Comparison of ENCODE assay signal across 20 cellular contexts in the genomic region with DNA sequence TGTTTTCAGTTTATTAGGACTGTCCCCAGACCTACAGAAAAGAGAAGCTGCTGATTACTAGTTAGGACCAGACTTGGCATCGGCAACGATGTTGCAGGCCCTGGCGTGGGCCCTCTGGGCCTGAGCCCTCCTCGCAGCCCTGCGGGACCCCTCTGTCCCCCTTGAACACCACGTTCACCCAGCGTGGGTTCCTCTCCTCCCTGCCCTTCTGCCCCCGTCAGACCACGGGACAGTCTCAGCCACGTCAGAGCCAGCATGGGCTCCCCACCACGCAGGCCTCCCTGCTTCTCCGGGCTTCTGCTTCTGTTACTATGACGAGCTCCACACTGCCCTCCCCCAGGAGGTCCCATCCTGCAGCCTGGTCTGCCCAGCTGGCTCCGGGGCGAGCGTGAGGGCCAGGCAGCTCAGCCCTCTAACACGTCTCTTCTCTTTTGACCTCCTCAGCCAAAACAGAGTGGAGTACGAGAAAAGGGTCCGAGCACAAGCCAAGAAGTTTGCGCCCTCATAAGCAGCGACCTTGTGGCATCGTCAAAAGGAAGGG. TPM values are rescaled to one million over a fixed set of nuclear protein-coding genes. Genes with fewer than 3 reads are reported as not detected.
DNase-seq lines count a peak whose midpoint lies in the region; ATAC-seq, FAIRE-seq and TF ChIP-seq lines count a peak whose summit lies in the region.
"Had no signal": no experiment of that assay in that cellular context is flagged by ENCODE, and none has a peak within 500 bp of the region (broad histone marks: within the 10 kb centered on the region; RNA-seq: fewer than 3 reads in every experiment).

No MANE protein-coding gene starts in this region.

- 86% methylated on average over 20 of the region's 22 CpGs for WGBS in GM12878 (ENCODE audit: insufficient coverage, insufficient replicate concordance, low lambda C conversion rate, missing lambda C conversion rate)

- no peak overlapping the region for H3K4me3 Mint-ChIP-seq in activated naive CD8-positive, alpha-beta T cell treated with anti-CD3 and anti-CD28 coated beads for 36 hours
- no peak overlapping the region for H3K4me3 Mint-ChIP-seq in activated naive CD8-positive, alpha-beta T cell treated with anti-CD3 and anti-CD28 coated beads, Interleukin-2, amount 50 U/mL, for 24 hours
- H3K4me3 Mint-ChIP-seq: CD4-positive, alpha-beta memory T cell had no signal

- SMC1A ChIA-PET in GM12878 (lab: Charles Lee; ENCODE audit: uncharacterized antibody, unreplicated experiment): no interaction called here

- H3K4me3 ChIP-seq in GM12878 (no peak overlapping the region), foreskin fibroblast (ENCODE audit: low read depth in 1 of 2, low read length in 2 of 2) (no peak overlapping the region)
- H3K4me3 ChIP-seq: HAP-1 had no signal

- no peak for DNase-seq in activated naive CD8-positive, alpha-beta T cell treated with anti-CD3 and anti-CD28 coated beads for 36 hours
- DNase-seq in activated naive CD8-positive, alpha-beta T cell treated with anti-CD3 and anti-CD28 coated beads, Interleukin-2, amount 50 U/mL, for 24 hours: no peak
- DNase-seq in GM12878 (ENCODE audit: low read depth, low spot score) (no peak), ureter (ENCODE audit: low spot score) (no peak), foreskin fibroblast (no peak)
- DNase-seq: BE2C; Calu3; CD4-positive, alpha-beta memory T cell; DMS53; NCI-H1930; NCI-H2171; NCI-H446; NCI-H69; NK-92 treated with Interleukin-12 subunit alpha and Interleukin-12 subunit beta, amount 100 ng/mL, for 24 hours; SIG-M5 had no signal

- POLR2A ChIA-PET in GM12878 (lab: Charles Lee): no interaction called here

- FAIRE-seq in GM12878 (lab: Jason Lieb, UNC): no peak

- TF ChIP-seq RAD21 in GM12878 (IDR thresholded peaks at IDR 0.05; ENCODE audit: insufficient read depth, low read depth, low read length): no peak

- peaks cover 14% of the 10 kb centered on the region for H3K36me3 Mint-ChIP-seq in activated naive CD8-positive, alpha-beta T cell treated with anti-CD3 and anti-CD28 coated beads for 36 hours
- H3K36me3 Mint-ChIP-seq in activated naive CD8-positive, alpha-beta T cell treated with anti-CD3 and anti-CD28 coated beads, Interleukin-2, amount 50 U/mL, for 24 hours (ENCODE audit: low read depth): peaks cover 8% of the 10 kb centered on the region

- H3K9me3 Mint-ChIP-seq in activated naive CD8-positive, alpha-beta T cell treated with anti-CD3 and anti-CD28 coated beads for 36 hours: no peaks in the 10 kb centered on the region
- H3K9me3 Mint-ChIP-seq in activated naive CD8-positive, alpha-beta T cell treated with anti-CD3 and anti-CD28 coated beads, Interleukin-2, amount 50 U/mL, for 24 hours: no peaks in the 10 kb centered on the region

- no peaks in the 10 kb centered on the region for H3K79me2 ChIP-seq in GM12878 (ENCODE audit: control insufficient read depth, insufficient read depth, low read length)

- no peak overlapping the region for H3K27ac ChIP-seq in GM12878 (ENCODE audit: control insufficient read depth, insufficient read depth)
- H3K27ac ChIP-seq in layer of hippocampus (ENCODE audit: low read depth, low read length): peak overlapping the region; percentile 77
- peak overlapping the region; percentile 89 for H3K27ac ChIP-seq in temporal lobe (ENCODE audit: low read depth, low read length)
- H3K27ac ChIP-seq: 22Rv1 had no signal

- no peak for TF ChIP-seq EP300 in GM12878 (IDR thresholded peaks at IDR 0.05; ENCODE audit: borderline replicate concordance in 1 of 2, control insufficient read depth in 1 of 2, low read depth in 2 of 2, low read length in 2 of 2)

- peak; percentile 47; the same call in 1 of the 2 replicates for TF ChIP-seq POLR2A in GM12878 (IDR thresholded peaks at IDR 0.05; ENCODE audit: low read depth, low read length)

- H3K9ac ChIP-seq in GM12878 (ENCODE audit: control insufficient read depth, insufficient read depth, low read length): no peak overlapping the region

- TF ChIP-seq CTCF in GM12878 (IDR thresholded peaks at IDR 0.05 in 2 of 3, conservative IDR thresholded peaks at IDR 0.05 in 1 of 3; ENCODE audit: control insufficient read depth in 2 of 3, extremely low read depth in 1 of 3, insufficient read depth in 1 of 3, low read depth in 3 of 3, low read length in 3 of 3): no peak
- no peak for TF ChIP-seq CTCF in foreskin fibroblast (IDR thresholded peaks at IDR 0.05; ENCODE audit: low read depth, low read length)

- CTCF ChIA-PET in GM12878 (lab: Yijun Ruan, JAX): no interaction called here

- no TSS peak for BruUV-seq in GM12878 (replicated peaks; lab: Mats Ljungman, UMichigan)

- no peak overlapping the region for H2AFZ ChIP-seq in GM12878 (ENCODE audit: control insufficient read depth, low read depth, low read length)

- H4K20me1 ChIP-seq in GM12878 (ENCODE audit: control insufficient read depth, insufficient read depth): 0 out of 2 replicates have a peak, but pooled peaks cover 2% of the 10 kb centered on the region

- H3K4me2 ChIP-seq in GM12878 (ENCODE audit: control insufficient read depth, insufficient read depth): no peak overlapping the region

- H3K27ac Mint-ChIP-seq in activated naive CD8-positive, alpha-beta T cell treated with anti-CD3 and anti-CD28 coated beads for 36 hours: peak overlapping the region; percentile 31
- H3K27ac Mint-ChIP-seq in activated naive CD8-positive, alpha-beta T cell treated with anti-CD3 and anti-CD28 coated beads, Interleukin-2, amount 50 U/mL, for 24 hours: no peak overlapping the region
- H3K27ac Mint-ChIP-seq: CD4-positive, alpha-beta memory T cell had no signal

- intact Hi-C loops in GM12878 (cut with micrococcal nuclease; ENCODE audit: unreplicated experiment): no loop called here

- peaks cover 3% of the 10 kb centered on the region; the same call in 1 of the 2 replicates for H3K4me1 ChIP-seq in GM12878 (ENCODE audit: control insufficient read depth, insufficient read depth, low read length)
- H3K4me1 ChIP-seq: BE2C, HAP-1 had no signal

- no peak for ATAC-seq in activated naive CD8-positive, alpha-beta T cell treated with anti-CD3 and anti-CD28 coated beads, Interleukin-2, amount 50 U/mL, for 24 hours
- no peak for ATAC-seq in GM12878
- ATAC-seq in HG02588 (IDR thresholded peaks at IDR 0.05; ENCODE audit: unreplicated experiment): no peak

- RAD21 ChIA-PET in GM12878 (lab: Charles Lee; ENCODE audit: unreplicated experiment): no interaction called here

- H3K9me3 ChIP-seq in GM12878 (replicated peaks; ENCODE audit: control insufficient read depth, insufficient read depth, low read length): no peaks in the 10 kb centered on the region
- H3K9me3 ChIP-seq: BE2C, HAP-1 had no signal

- H3K27me3 Mint-ChIP-seq in activated naive CD8-positive, alpha-beta T cell treated with anti-CD3 and anti-CD28 coated beads for 36 hours: no peaks in the 10 kb centered on the region
- H3K27me3 Mint-ChIP-seq in activated naive CD8-positive, alpha-beta T cell treated with anti-CD3 and anti-CD28 coated beads, Interleukin-2, amount 50 U/mL, for 24 hours: no peaks in the 10 kb centered on the region
- H3K27me3 Mint-ChIP-seq: CD4-positive, alpha-beta memory T cell had no signal

- no peaks in the 10 kb centered on the region for H3K27me3 ChIP-seq in GM12878 (replicated peaks in 1 of 2; ENCODE audit: control insufficient read depth in 2 of 2, insufficient read depth in 2 of 2, low read length in 1 of 2)
- no peaks in the 10 kb centered on the region for H3K27me3 ChIP-seq in layer of hippocampus (ENCODE audit: control insufficient read depth, insufficient read depth, low read length)
- H3K27me3 ChIP-seq: BE2C had no signal

- no peaks in the 10 kb centered on the region for H3K4me1 Mint-ChIP-seq in activated naive CD8-positive, alpha-beta T cell treated with anti-CD3 and anti-CD28 coated beads for 36 hours
- no peaks in the 10 kb centered on the region for H3K4me1 Mint-ChIP-seq in activated naive CD8-positive, alpha-beta T cell treated with anti-CD3 and anti-CD28 coated beads, Interleukin-2, amount 50 U/mL, for 24 hours

- H3K36me3 ChIP-seq in GM12878 (ENCODE audit: control insufficient read depth in 2 of 2, insufficient read depth in 2 of 2, low read length in 1 of 2): peaks cover 8 to 28% of the 10 kb centered on the region in 2 experiments; a peak in 3 of 4 replicates

- in situ Hi-C loops in GM12878 (cut with MboI): no loop called here

RNA-seq across cellular contexts. Expression of gene BAIAP3, which starts 9.1 kb away (rescaled TPM):
- under 1 TPM; 0.12 to 0.46 TPM for total RNA-seq in activated naive CD8-positive, alpha-beta T cell treated with anti-CD3 and anti-CD28 coated beads for 36 hours
- 0.37 and 0.44 TPM in 2 replicates for total RNA-seq in GM12878 (2013; cell fraction: nucleolus; rRNA removed)
- total RNA-seq in GM12878 (2014; rRNA removed): 0.17 TPM in 1 of 2 replicates, not detected in the other
- total RNA-seq in GM12878 (2014; rRNA removed; fragmentation: Illumina TruSeq; extraction: Trizol): not detected in 2 replicates
- total RNA-seq in GM12878 (2021): 0.56 and 0.58 TPM in 2 replicates
- 0.35 TPM for polyA plus RNA-seq in GM12878 (2011; ENCODE audit: low read depth)
- 0.03 and 0.16 TPM in 2 replicates for polyA plus RNA-seq in GM12878 (2011; rRNA removed)
- 0.03 and 0.15 TPM in 2 replicates for polyA plus RNA-seq in GM12878 (2011; cell fraction: cytosol; rRNA removed)
- 0.99 and 1.3 TPM in 2 replicates for polyA plus RNA-seq in GM12878 (2011; cell fraction: nucleus; rRNA removed)
- polyA plus RNA-seq in GM12878 (2012): 0.70 and 1.6 TPM in 2 replicates
- polyA plus RNA-seq in GM12878 (2014; fragmentation: Illumina TruSeq; extraction: Trizol): 0.03 TPM in 1 of 2 replicates, not detected in the other
- not detected for polyA plus RNA-seq in GM12878 (2014; fragmentation: Nextera tagmentation; extraction: Ambion mirVana)
- 0.56 TPM in 2 replicates for polyA plus RNA-seq in GM12878 (2014; rRNA removed)
- under 1 TPM; 0.14 to 0.31 TPM for polyA plus RNA-seq in GM12878 (2016; fragmentation: Nextera tagmentation; extraction: Ambion mirVana)
- not detected in 2 replicates for polyA minus RNA-seq in GM12878 (2011; rRNA and poly(A)+ RNA removed)
- polyA minus RNA-seq in GM12878 (2011; cell fraction: cytosol; rRNA and poly(A)+ RNA removed): not detected in 2 replicates
- 0.19 and 0.48 TPM in 2 replicates for polyA minus RNA-seq in GM12878 (2011; cell fraction: nucleus; rRNA and poly(A)+ RNA removed)
- 10.3 TPM for total RNA-seq in temporal lobe
- total RNA-seq in ureter: 3.9 TPM

RNA-seq across cellular contexts. Expression of gene UBE2I, which starts 14.9 kb away (rescaled TPM):
- total RNA-seq in activated naive CD8-positive, alpha-beta T cell treated with anti-CD3 and anti-CD28 coated beads for 36 hours: 100 to 1,000 TPM; 280 to 282 TPM
- total RNA-seq in GM12878 (2013; cell fraction: nucleolus; rRNA removed): 139 and 148 TPM in 2 replicates
- 65.2 and 69.3 TPM in 2 replicates for total RNA-seq in GM12878 (2014; rRNA removed)
- 92.2 and 104 TPM in 2 replicates for total RNA-seq in GM12878 (2014; rRNA removed; fragmentation: Illumina TruSeq; extraction: Trizol)
- 180 and 210 TPM in 2 replicates for total RNA-seq in GM12878 (2021)
- polyA plus RNA-seq in GM12878 (2011; ENCODE audit: low read depth): 82.4 TPM
- 181 and 188 TPM in 2 replicates for polyA plus RNA-seq in GM12878 (2011; rRNA removed)
- polyA plus RNA-seq in GM12878 (2011; cell fraction: cytosol; rRNA removed): 110 and 129 TPM in 2 replicates
- polyA plus RNA-seq in GM12878 (2011; cell fraction: nucleus; rRNA removed): 167 and 229 TPM in 2 replicates
- 115 and 125 TPM in 2 replicates for polyA plus RNA-seq in GM12878 (2012)
- 243 and 265 TPM in 2 replicates for polyA plus RNA-seq in GM12878 (2014; fragmentation: Illumina TruSeq; extraction: Trizol)
- 10 to 100 TPM; 47.5 to 51.5 TPM for polyA plus RNA-seq in GM12878 (2014; fragmentation: Nextera tagmentation; extraction: Ambion mirVana)
- 203 and 205 TPM in 2 replicates for polyA plus RNA-seq in GM12878 (2014; rRNA removed)
- polyA plus RNA-seq in GM12878 (2016; fragmentation: Nextera tagmentation; extraction: Ambion mirVana): 100 to 1,000 TPM; 200 to 204 TPM
- polyA minus RNA-seq in GM12878 (2011; rRNA and poly(A)+ RNA removed): 94.4 and 94.6 TPM in 2 replicates
- 48.2 and 58.6 TPM in 2 replicates for polyA minus RNA-seq in GM12878 (2011; cell fraction: cytosol; rRNA and poly(A)+ RNA removed)
- polyA minus RNA-seq in GM12878 (2011; cell fraction: nucleus; rRNA and poly(A)+ RNA removed): 56.3 and 111 TPM in 2 replicates
- 31.2 TPM for total RNA-seq in temporal lobe
- total RNA-seq in ureter: 150 TPM

RNA-seq across cellular contexts. Expression of gene TSR3, which starts 27.3 kb away (rescaled TPM):
- 10 to 100 TPM; 80.3 to 82.6 TPM for total RNA-seq in activated naive CD8-positive, alpha-beta T cell treated with anti-CD3 and anti-CD28 coated beads for 36 hours
- 6.0 and 6.3 TPM in 2 replicates for total RNA-seq in GM12878 (2013; cell fraction: nucleolus; rRNA removed)
- 72.7 and 73.7 TPM in 2 replicates for total RNA-seq in GM12878 (2014; rRNA removed)
- total RNA-seq in GM12878 (2014; rRNA removed; fragmentation: Illumina TruSeq; extraction: Trizol): 20.9 and 23.4 TPM in 2 replicates
- total RNA-seq in GM12878 (2021): 66.1 and 67.6 TPM in 2 replicates
- polyA plus RNA-seq in GM12878 (2011; ENCODE audit: low read depth): 7.7 TPM
- 12.3 and 26.2 TPM in 2 replicates for polyA plus RNA-seq in GM12878 (2011; rRNA removed)
- 37.2 and 58.2 TPM in 2 replicates for polyA plus RNA-seq in GM12878 (2011; cell fraction: cytosol; rRNA removed)
- 25.4 and 32.3 TPM in 2 replicates for polyA plus RNA-seq in GM12878 (2011; cell fraction: nucleus; rRNA removed)
- 36.1 and 41.1 TPM in 2 replicates for polyA plus RNA-seq in GM12878 (2012)
- polyA plus RNA-seq in GM12878 (2014; fragmentation: Illumina TruSeq; extraction: Trizol): 0.81 and 9.9 TPM in 2 replicates
- polyA plus RNA-seq in GM12878 (2014; fragmentation: Nextera tagmentation; extraction: Ambion mirVana): 10 to 100 TPM in 1 of 2 experiments, 1 to 10 TPM in 1; 3.4 to 11.2 TPM
- 72.2 and 86.1 TPM in 2 replicates for polyA plus RNA-seq in GM12878 (2014; rRNA removed)
- 100 to 1,000 TPM; 101 to 108 TPM for polyA plus RNA-seq in GM12878 (2016; fragmentation: Nextera tagmentation; extraction: Ambion mirVana)
- polyA minus RNA-seq in GM12878 (2011; rRNA and poly(A)+ RNA removed): 5.3 and 22.8 TPM in 2 replicates
- 16.0 and 19.3 TPM in 2 replicates for polyA minus RNA-seq in GM12878 (2011; cell fraction: cytosol; rRNA and poly(A)+ RNA removed)
- polyA minus RNA-seq in GM12878 (2011; cell fraction: nucleus; rRNA and poly(A)+ RNA removed): 6.5 and 9.8 TPM in 2 replicates
- 32.2 TPM for total RNA-seq in temporal lobe
- 38.2 TPM for total RNA-seq in ureter

RNA-seq across cellular contexts. Expression of gene GNPTG, which starts 27.4 kb away (rescaled TPM):
- total RNA-seq in activated naive CD8-positive, alpha-beta T cell treated with anti-CD3 and anti-CD28 coated beads for 36 hours: 10 to 100 TPM; 19.2 to 19.7 TPM
- total RNA-seq in GM12878 (2013; cell fraction: nucleolus; rRNA removed): 14.1 and 16.1 TPM in 2 replicates
- total RNA-seq in GM12878 (2014; rRNA removed): 19.8 and 21.9 TPM in 2 replicates
- 10.7 TPM in 2 replicates for total RNA-seq in GM12878 (2014; rRNA removed; fragmentation: Illumina TruSeq; extraction: Trizol)
- 23.6 and 25.3 TPM in 2 replicates for total RNA-seq in GM12878 (2021)
- 8.7 TPM for polyA plus RNA-seq in GM12878 (2011; ENCODE audit: low read depth)
- 9.5 and 19.9 TPM in 2 replicates for polyA plus RNA-seq in GM12878 (2011; rRNA removed)
- polyA plus RNA-seq in GM12878 (2011; cell fraction: cytosol; rRNA removed): 27.0 and 37.0 TPM in 2 replicates
- polyA plus RNA-seq in GM12878 (2011; cell fraction: nucleus; rRNA removed): 63.8 and 81.0 TPM in 2 replicates
- 21.9 and 23.7 TPM in 2 replicates for polyA plus RNA-seq in GM12878 (2012)
- 2.5 and 7.9 TPM in 2 replicates for polyA plus RNA-seq in GM12878 (2014; fragmentation: Illumina TruSeq; extraction: Trizol)
- polyA plus RNA-seq in GM12878 (2014; fragmentation: Nextera tagmentation; extraction: Ambion mirVana): 1 to 10 TPM in 1 of 2 experiments, under 1 TPM in 1; 0.80 to 2.4 TPM
- polyA plus RNA-seq in GM12878 (2014; rRNA removed): 29.9 and 36.9 TPM in 2 replicates
- polyA plus RNA-seq in GM12878 (2016; fragmentation: Nextera tagmentation; extraction: Ambion mirVana): 10 to 100 TPM; 25.9 to 32.6 TPM
- polyA minus RNA-seq in GM12878 (2011; rRNA and poly(A)+ RNA removed): 7.9 and 8.0 TPM in 2 replicates
- 7.3 and 8.2 TPM in 2 replicates for polyA minus RNA-seq in GM12878 (2011; cell fraction: cytosol; rRNA and poly(A)+ RNA removed)
- 6.5 and 16.5 TPM in 2 replicates for polyA minus RNA-seq in GM12878 (2011; cell fraction: nucleus; rRNA and poly(A)+ RNA removed)
- 15.7 TPM for total RNA-seq in temporal lobe
- 67.6 TPM for total RNA-seq in ureter
